Comparison of ENCODE assay signal across 18 cellular contexts in the genomic region with DNA sequence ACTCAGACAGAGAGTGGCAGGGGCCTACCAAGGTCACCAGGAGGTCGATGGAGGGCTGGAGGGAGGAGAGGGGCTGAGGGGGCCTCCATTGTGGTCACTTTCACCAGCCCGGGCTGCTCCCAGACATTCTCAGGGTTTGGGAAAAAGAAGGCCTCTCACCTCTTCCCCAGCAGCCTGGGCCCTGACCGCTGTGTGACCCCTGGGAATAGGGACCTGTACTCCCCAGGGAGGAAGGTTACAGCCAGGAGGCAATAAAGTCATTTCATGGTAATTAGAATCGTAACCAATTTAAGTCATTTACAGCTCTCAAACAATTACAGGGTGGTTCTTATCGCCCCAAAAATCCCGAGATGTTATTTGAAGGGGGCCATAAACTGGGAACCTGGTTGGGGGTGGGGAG. TPM values are rescaled to one million over a fixed set of nuclear protein-coding genes. Genes with fewer than 3 reads are reported as not detected.
DNase-seq lines count a peak whose midpoint lies in the region; ATAC-seq and TF ChIP-seq lines count a peak whose summit lies in the region.
"Had no signal": no experiment of that assay in that cellular context is flagged by ENCODE, and none has a peak within 500 bp of the region (broad histone marks: within the 10 kb centered on the region; RNA-seq: fewer than 3 reads in every experiment).

No MANE protein-coding gene starts in this region.

- CTCF ChIA-PET in HEK293 (lab: Yijun Ruan, JAX) = interaction anchor here (0.6 kb wide), 1 partner anchor 37 kb away, joined by 3 read pairs; no protein-coding TSS in a partner anchor

- peaks cover 37% of the 10 kb centered on the region for H3K9me3 Mint-ChIP-seq in nephron progenitor cell
- H3K9me3 Mint-ChIP-seq in stimulated activated naive B cell treated with anti-CD40 and anti-IgM and Interleukin-4, amounts not matched to agents 10 μg/mL and 1 μg/mL and 100 μg/mL, for 72 hours = peaks cover 5 to 9% of the 10 kb centered on the region in 2 donors
- H3K9me3 Mint-ChIP-seq in effector memory CD8-positive, alpha-beta T cell = peaks cover 0 to 4% of the 10 kb centered on the region in 2 donors

- POLR2A ChIA-PET in HEK293 (lab: Yijun Ruan, JAX) = no interaction called here

- peaks cover 77% of the 10 kb centered on the region for H3K27me3 Mint-ChIP-seq in nephron progenitor cell (ENCODE audit: low read depth, poor library complexity)
- H3K27me3 Mint-ChIP-seq in stimulated activated naive B cell treated with anti-CD40 and anti-IgM and Interleukin-4, amounts not matched to agents 10 μg/mL and 1 μg/mL and 100 μg/mL, for 72 hours = peaks cover 15 to 19% of the 10 kb centered on the region in 2 donors
- H3K27me3 Mint-ChIP-seq in effector memory CD8-positive, alpha-beta T cell = peaks cover 19 to 35% of the 10 kb centered on the region in 2 donors

- H3K4me3 ChIP-seq in HEK293 (ENCODE audit: low read depth, low read length) = no peak overlapping the region
- H3K4me3 ChIP-seq: BLaER1, GM23248 had no signal

- H3K27ac ChIP-seq in HEK293 (ENCODE audit: extremely low read depth, low read depth, low read length) = no peak overlapping the region
- H3K27ac ChIP-seq: BLaER1, GM23248 had no signal

- peaks cover 32% of the 10 kb centered on the region for H3K4me1 Mint-ChIP-seq in nephron progenitor cell
- H3K4me1 Mint-ChIP-seq in stimulated activated naive B cell treated with anti-CD40 and anti-IgM and Interleukin-4, amounts not matched to agents 10 μg/mL and 1 μg/mL and 100 μg/mL, for 72 hours = no peaks in the 10 kb centered on the region
- H3K4me1 Mint-ChIP-seq in effector memory CD8-positive, alpha-beta T cell (ENCODE audit: low read depth in 2 of 2) = no peaks in the 10 kb centered on the region
- H3K4me1 Mint-ChIP-seq: CD8-positive, alpha-beta memory T cell had no signal

- no peaks in the 10 kb centered on the region; the same call in 1 of the 2 replicates for H3K9me3 ChIP-seq in HEK293 (ENCODE audit: control insufficient read depth, insufficient read depth, low read depth, low read length)

- H3K4me1 ChIP-seq in HEK293 (ENCODE audit: control insufficient read depth, insufficient read depth, low read length) = no peaks in the 10 kb centered on the region

- no peaks in the 10 kb centered on the region for H3K36me3 ChIP-seq in HEK293 (ENCODE audit: control insufficient read depth in 2 of 2, insufficient read depth in 1 of 2, low read length in 2 of 2)
- H3K36me3 ChIP-seq: BLaER1 had no signal

- peak; percentile 9 for DNase-seq in SK-N-DZ (ENCODE audit: low spot score)
- peak; percentile 35 for DNase-seq in islet precursor cell
- DNase-seq in nephron progenitor cell = peak; percentile 34
- no peak for DNase-seq in stimulated activated naive B cell treated with anti-CD40 and anti-IgM and Interleukin-4, amounts not matched to agents 10 μg/mL and 1 μg/mL and 100 μg/mL, for 72 hours
- DNase-seq in COLO668 (lab: John Stamatoyannopoulos, UW; ENCODE audit: unreplicated experiment) = no peak
- DNase-seq in effector memory CD8-positive, alpha-beta T cell = no peak
- DNase-seq: 8988T; AML-193; Calu3; CD8-positive, alpha-beta memory T cell; DMS79; EL; GDM1; GM23248 had no signal

- TF ChIP-seq CTCF in HEK293 (tag by site-specific recombination; IDR thresholded peaks at IDR 0.05) (no peak), nephron progenitor cell (IDR thresholded peaks at IDR 0.05) (no peak)

- peak overlapping the region; percentile 58 for H3K27ac Mint-ChIP-seq in nephron progenitor cell
- no peak overlapping the region for H3K27ac Mint-ChIP-seq in stimulated activated naive B cell treated with anti-CD40 and anti-IgM and Interleukin-4, amounts not matched to agents 10 μg/mL and 1 μg/mL and 100 μg/mL, for 72 hours
- H3K27ac Mint-ChIP-seq in effector memory CD8-positive, alpha-beta T cell = no peak overlapping the region
- H3K27ac Mint-ChIP-seq: CD8-positive, alpha-beta memory T cell had no signal

- no peak for ATAC-seq in GM18861 (IDR thresholded peaks at IDR 0.05; ENCODE audit: unreplicated experiment)
- no peak for ATAC-seq in stimulated activated naive B cell treated with anti-CD40 and anti-IgM and Interleukin-4, amounts not matched to agents 10 μg/mL and 1 μg/mL and 100 μg/mL, for 72 hours (replicated peaks)
- ATAC-seq in effector memory CD8-positive, alpha-beta T cell (replicated peaks) = no peak
- ATAC-seq: HCT116 had no signal

- H3K4me3 Mint-ChIP-seq in nephron progenitor cell = peak overlapping the region; percentile 57
- no peak overlapping the region for H3K4me3 Mint-ChIP-seq in stimulated activated naive B cell treated with anti-CD40 and anti-IgM and Interleukin-4, amounts not matched to agents 10 μg/mL and 1 μg/mL and 100 μg/mL, for 72 hours
- H3K4me3 Mint-ChIP-seq in effector memory CD8-positive, alpha-beta T cell = no peak overlapping the region
- H3K4me3 Mint-ChIP-seq: CD8-positive, alpha-beta memory T cell had no signal

- peaks cover 8% of the 10 kb centered on the region for H3K36me3 Mint-ChIP-seq in nephron progenitor cell (ENCODE audit: low read depth)
- H3K36me3 Mint-ChIP-seq in stimulated activated naive B cell treated with anti-CD40 and anti-IgM and Interleukin-4, amounts not matched to agents 10 μg/mL and 1 μg/mL and 100 μg/mL, for 72 hours = no peaks in the 10 kb centered on the region
- H3K36me3 Mint-ChIP-seq in effector memory CD8-positive, alpha-beta T cell (ENCODE audit: insufficient read depth) = peaks cover 3% of the 10 kb centered on the region
- H3K36me3 Mint-ChIP-seq: CD8-positive, alpha-beta memory T cell had no signal

TF ChIP-seq in HEK293, 187 proteins besides CTCF, POLR2A, EP300 and RAD21:
- TF ChIP-seq SP7 (tag by site-specific recombination; IDR thresholded peaks at IDR 0.05) (0 out of 2 replicates have a peak, but pooled peaks have one; percentile 13), OSR2 (tag by site-specific recombination; IDR thresholded peaks at IDR 0.05) (peak; percentile 50; the same call in 1 of the 2 replicates), FEZF1 (tag by site-specific recombination; IDR thresholded peaks at IDR 0.05) (peak; percentile 58), WT1 (tag by site-specific recombination; IDR thresholded peaks at IDR 0.05) (0 out of 2 replicates have a peak, but pooled peaks have one; percentile 20), PRDM1 (tag by site-specific recombination; IDR thresholded peaks at IDR 0.05) (no peak), ZBTB21 (tag by site-specific recombination; IDR thresholded peaks at IDR 0.05) (no peak)
- TF ChIP-seq, protein P1, sequence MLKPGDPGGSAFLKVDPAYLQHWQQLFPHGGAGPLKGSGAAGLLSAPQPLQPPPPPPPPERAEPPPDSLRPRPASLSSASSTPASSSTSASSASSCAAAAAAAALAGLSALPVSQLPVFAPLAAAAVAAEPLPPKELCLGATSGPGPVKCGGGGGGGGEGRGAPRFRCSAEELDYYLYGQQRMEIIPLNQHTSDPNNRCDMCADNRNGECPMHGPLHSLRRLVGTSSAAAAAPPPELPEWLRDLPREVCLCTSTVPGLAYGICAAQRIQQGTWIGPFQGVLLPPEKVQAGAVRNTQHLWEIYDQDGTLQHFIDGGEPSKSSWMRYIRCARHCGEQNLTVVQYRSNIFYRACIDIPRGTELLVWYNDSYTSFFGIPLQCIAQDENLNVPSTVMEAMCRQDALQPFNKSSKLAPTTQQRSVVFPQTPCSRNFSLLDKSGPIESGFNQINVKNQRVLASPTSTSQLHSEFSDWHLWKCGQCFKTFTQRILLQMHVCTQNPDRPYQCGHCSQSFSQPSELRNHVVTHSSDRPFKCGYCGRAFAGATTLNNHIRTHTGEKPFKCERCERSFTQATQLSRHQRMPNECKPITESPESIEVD (tag by site-specific recombination; IDR thresholded peaks at IDR 0.05) = peak; percentile 48; the same call in 1 of the 2 replicates

RNA-seq across cellular contexts. Expression of a gene that starts 37.8 kb away (rescaled TPM):
- not detected in 2 replicates for polyA plus RNA-seq in SK-N-DZ (2014; cell fraction: cytosol; rRNA removed)
- polyA plus RNA-seq in SK-N-DZ (2014; cell fraction: nucleus; rRNA removed) = not detected in 2 replicates
- polyA plus RNA-seq: CD8-positive, alpha-beta memory T cell; GM23248 had no signal

Comparison
In these comparisons a context has a peak if more than half of its experiments do, and no peak if none do; other contexts are left out.
1. DNase-seq: peak in SK-N-DZ (single experiment), islet precursor cell (single experiment) and nephron progenitor cell (single experiment); none in stimulated activated naive B cell treated with anti-CD40 and anti-IgM and Interleukin-4, amounts not matched to agents 10 μg/mL and 1 μg/mL and 100 μg/mL, for 72 hours (single experiment), COLO668 (single experiment) and effector memory CD8-positive, alpha-beta T cell (0 of 3).